ENCODE assay signal across 18 cellular contexts in genomic region chr7:84044834-84045233, GRCh38.
A peak's percentile ranks its signal among the peaks of the same experiment; 100 is the strongest.
DNase-seq lines count a peak whose midpoint lies in the region; ATAC-seq, FAIRE-seq and TF ChIP-seq lines count a peak whose summit lies in the region.
"Had no signal": no experiment of that assay in that cellular context is flagged by ENCODE, and none has a peak within 500 bp of the region (broad histone marks: within the 10 kb centered on the region; RNA-seq: fewer than 3 reads in every experiment).

No MANE protein-coding gene starts in this region.

- peak; percentile 87 for FAIRE-seq in urothelium cell line (lab: Jason Lieb, UNC)
- FAIRE-seq: GM12891, GM19239, H1 had no signal

- intact Hi-C loops in Calu3 (cut with micrococcal nuclease; ENCODE audit: unreplicated experiment) (loop anchor here (5.0 kb wide), 1 partner anchor 47 kb away; no protein-coding TSS in a partner anchor), Panc1 (cut with micrococcal nuclease; ENCODE audit: unreplicated experiment) (no loop called here)

- no peaks in the 10 kb centered on the region for H3K27me3 Mint-ChIP-seq in Calu3 (ENCODE audit: unreplicated experiment)
- no peaks in the 10 kb centered on the region for H3K27me3 Mint-ChIP-seq in endothelial cell (ENCODE audit: unreplicated experiment)
- H3K27me3 Mint-ChIP-seq: CD4-positive, alpha-beta memory T cell; IgD-negative memory B cell had no signal

- POLR2A ChIA-PET in Panc1 (lab: Charles Lee) = no interaction called here

- H3K36me3 ChIP-seq in Panc1 (ENCODE audit: control insufficient read depth, insufficient read depth, low read length) = no peaks in the 10 kb centered on the region

- H3K4me3 Mint-ChIP-seq in Calu3 (ENCODE audit: low read depth, unreplicated experiment) (no peak overlapping the region), endothelial cell (ENCODE audit: unreplicated experiment) (no peak overlapping the region)
- H3K4me3 Mint-ChIP-seq: CD4-positive, alpha-beta memory T cell; H9; IgD-negative memory B cell had no signal

- no peaks in the 10 kb centered on the region for H3K36me3 Mint-ChIP-seq in Calu3 (ENCODE audit: insufficient read depth, unreplicated experiment)
- no peaks in the 10 kb centered on the region for H3K36me3 Mint-ChIP-seq in endothelial cell (ENCODE audit: low read depth, unreplicated experiment)
- H3K36me3 Mint-ChIP-seq: CD4-positive, alpha-beta memory T cell; IgD-negative memory B cell had no signal

- H3K27me3 ChIP-seq in Panc1 (ENCODE audit: control insufficient read depth, insufficient read depth, low read length) = no peaks in the 10 kb centered on the region

- in situ Hi-C loops in Panc1 (cut with HindIII; ENCODE audit: low pct_unique_long_range_greater_than_20kb, low sequenced_read_pairs) = no loop called here

- CTCF ChIA-PET in Calu3 (lab: Charles Lee) (no interaction called here), Panc1 (lab: Charles Lee) (no interaction called here)

- DNase-seq in Calu3 = no peak
- DNase-seq in Panc1 (ENCODE audit: low read depth, low spot score) = no peak
- DNase-seq in endothelial cell (ENCODE audit: low spot score) = no peak
- no peak for DNase-seq in urothelium cell line (ENCODE audit: low spot score)
- DNase-seq in occipital lobe (lab: John Stamatoyannopoulos, UW) = no peak
- DNase-seq in hypothalamus (lab: John Stamatoyannopoulos, UW) = no peak
- DNase-seq: AML-193; CD4-positive, alpha-beta memory T cell; DMS 273 treated with DMSO at 0.1 percent for 48 hours; H9; KBM-7 had no signal

- H3K4me1 Mint-ChIP-seq in Calu3 (ENCODE audit: low read depth, unreplicated experiment) = peaks cover 43% of the 10 kb centered on the region
- peaks cover 14% of the 10 kb centered on the region for H3K4me1 Mint-ChIP-seq in endothelial cell (ENCODE audit: unreplicated experiment)
- H3K4me1 Mint-ChIP-seq: CD4-positive, alpha-beta memory T cell; IgD-negative memory B cell had no signal

- TF ChIP-seq CTCF in Calu3 (IDR thresholded peaks at IDR 0.05; ENCODE audit: unreplicated experiment) (no peak), Panc1 (IDR thresholded peaks at IDR 0.05) (no peak), endothelial cell (IDR thresholded peaks at IDR 0.05; ENCODE audit: unreplicated experiment) (no peak)

- peak overlapping the region; percentile 57; the same call in 1 of the 2 replicates for H3K27ac ChIP-seq in Panc1 (ENCODE audit: low read length)
- H3K27ac ChIP-seq: C4-2B, HL-60 had no signal

- BruUV-seq in Calu3 (replicated peaks; lab: Mats Ljungman, UMichigan) = no TSS peak
- no TSS peak for BruUV-seq in Panc1 (replicated peaks; lab: Mats Ljungman, UMichigan)

- H3K9me3 Mint-ChIP-seq in Calu3 (ENCODE audit: low read depth, unreplicated experiment) = no peaks in the 10 kb centered on the region
- no peaks in the 10 kb centered on the region for H3K9me3 Mint-ChIP-seq in endothelial cell (ENCODE audit: unreplicated experiment)
- H3K9me3 Mint-ChIP-seq: H9 had no signal

- peak overlapping the region; percentile 47 for H3K27ac Mint-ChIP-seq in Calu3 (ENCODE audit: unreplicated experiment)
- peak overlapping the region; percentile 34 for H3K27ac Mint-ChIP-seq in endothelial cell (ENCODE audit: unreplicated experiment)
- H3K27ac Mint-ChIP-seq: CD4-positive, alpha-beta memory T cell; IgD-negative memory B cell had no signal

- no peak overlapping the region for H3K4me3 ChIP-seq in Panc1 (ENCODE audit: low read depth in 2 of 2, low read length in 2 of 2)

- ATAC-seq in Panc1 = no peak
- no peak for ATAC-seq in HG03432 (IDR thresholded peaks at IDR 0.05; ENCODE audit: unreplicated experiment)

- no peaks in the 10 kb centered on the region for H3K9me3 ChIP-seq in Panc1 (ENCODE audit: control insufficient read depth, insufficient read depth, low read depth, low read length)

- H3K4me1 ChIP-seq in Panc1 (ENCODE audit: control insufficient read depth, insufficient read depth, low read length) = peaks cover 16% of the 10 kb centered on the region; the same call in 1 of the 2 replicates
